13 cellular contexts compared by ENCODE assay signal in the genomic region with DNA sequence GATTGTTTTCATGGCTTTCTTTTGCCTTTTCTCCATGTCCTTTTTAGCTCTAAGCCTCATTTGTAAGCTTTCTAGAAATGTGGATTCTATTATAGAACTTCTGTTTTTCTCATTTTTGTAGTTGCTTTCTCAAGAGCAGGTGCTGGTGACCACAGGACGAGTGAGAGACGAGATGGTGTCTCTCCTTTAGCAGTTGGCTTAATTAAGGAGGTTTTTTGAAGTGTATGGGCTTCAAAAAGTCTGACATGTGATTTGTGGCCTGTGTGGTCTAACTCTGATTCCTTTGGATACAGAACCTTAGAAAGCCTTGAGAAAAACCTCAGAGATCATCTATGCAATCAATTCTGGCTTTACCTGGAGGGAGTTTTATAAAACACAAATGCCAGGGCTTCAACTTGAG.
DNase-seq lines count a peak whose midpoint lies in the region; ATAC-seq and TF ChIP-seq lines count a peak whose summit lies in the region.
"Had no signal": no experiment of that assay in that cellular context is flagged by ENCODE, and none has a peak within 500 bp of the region (broad histone marks: within the 10 kb centered on the region; RNA-seq: fewer than 3 reads in every experiment).

No MANE protein-coding gene starts in this region.

- H3K4me2 ChIP-seq in hepatocyte = no peak overlapping the region

- no peaks in the 10 kb centered on the region for H3K27me3 Mint-ChIP-seq in central memory CD8-positive, alpha-beta T cell
- H3K27me3 Mint-ChIP-seq: activated naive CD4-positive, alpha-beta T cell treated with anti-CD3 and anti-CD28 coated beads, Interleukin-2, amount 50 U/mL, for 24 hours had no signal

- no peaks in the 10 kb centered on the region for H3K9me2 ChIP-seq in hepatocyte (replicated peaks; ENCODE audit: insufficient read depth)

- H3K4me1 ChIP-seq in HAP-1 (no peaks in the 10 kb centered on the region), hepatocyte (ENCODE audit: insufficient read depth) (no peaks in the 10 kb centered on the region)

- peak overlapping the region; percentile 87 for H3K27ac Mint-ChIP-seq in central memory CD8-positive, alpha-beta T cell (ENCODE audit: low read depth)
- H3K27ac Mint-ChIP-seq: activated naive CD4-positive, alpha-beta T cell treated with anti-CD3 and anti-CD28 coated beads, Interleukin-2, amount 50 U/mL, for 24 hours had no signal

- H3K4me3 ChIP-seq in HAP-1 = no peak overlapping the region
- no peak overlapping the region for H3K4me3 ChIP-seq in hepatocyte

- H3K4me3 Mint-ChIP-seq in central memory CD8-positive, alpha-beta T cell = peak overlapping the region; percentile 62
- H3K4me3 Mint-ChIP-seq: activated naive CD4-positive, alpha-beta T cell treated with anti-CD3 and anti-CD28 coated beads, Interleukin-2, amount 50 U/mL, for 24 hours had no signal

- peaks cover 2% of the 10 kb centered on the region for H3K36me3 Mint-ChIP-seq in central memory CD8-positive, alpha-beta T cell (ENCODE audit: insufficient read depth)

- H3K9me3 ChIP-seq in HAP-1 (no peaks in the 10 kb centered on the region), hepatocyte (ENCODE audit: low read depth) (peaks cover 3% of the 10 kb centered on the region)

- H3K9me3 Mint-ChIP-seq in central memory CD8-positive, alpha-beta T cell = no peaks in the 10 kb centered on the region

- DNase-seq in central memory CD8-positive, alpha-beta T cell (ENCODE audit: low spot score in 2 of 2) = no peak
- DNase-seq in HAP-1 (ENCODE audit: low spot score in 2 of 2) = no peak
- no peak for DNase-seq in NCI-H146 (lab: John Stamatoyannopoulos, UW)
- no peak for DNase-seq in middle frontal gyrus (ENCODE audit: extremely low spot score, low spot score)
- DNase-seq in hepatocyte (ENCODE audit: low spot score) = no peak
- DNase-seq: Calu3, dermis blood vessel endothelial cell, mammary epithelial cell, NCI-H2029 treated with DMSO at 0.1 percent for 48 hours had no signal

- in situ Hi-C loops in HAP-1 (cut with MboI; ENCODE audit: low sequenced_read_pairs) = no loop called here

- peaks cover 37% of the 10 kb centered on the region for H3K79me2 ChIP-seq in hepatocyte

- H3K4me1 Mint-ChIP-seq in central memory CD8-positive, alpha-beta T cell = peaks cover 45% of the 10 kb centered on the region

- H3K27ac ChIP-seq in hepatocyte = no peak overlapping the region

- WGBS in hepatocyte (ENCODE audit: low lambda C conversion rate, missing lambda C conversion rate) = 100% methylated on average over 2 of the region's 2 CpGs

- no peaks in the 10 kb centered on the region for H4K20me1 ChIP-seq in hepatocyte (ENCODE audit: insufficient read depth, poor library complexity, severe bottlenecking)

- H3K27me3 ChIP-seq in HAP-1 (ENCODE audit: low read depth) = no peaks in the 10 kb centered on the region
- H3K27me3 ChIP-seq in hepatocyte = no peaks in the 10 kb centered on the region

- ATAC-seq in GM18519 (IDR thresholded peaks at IDR 0.05; ENCODE audit: low FRiP score, unreplicated experiment) (peak; percentile 60), GM21529 (IDR thresholded peaks at IDR 0.05; ENCODE audit: unreplicated experiment) (peak; percentile 58), HG03354 (IDR thresholded peaks at IDR 0.05; ENCODE audit: poor library complexity, severe bottlenecking, unreplicated experiment) (peak; percentile 57)
- peak; percentile 57 for ATAC-seq in central memory CD8-positive, alpha-beta T cell (replicated peaks; ENCODE audit: extremely low read depth, poor library complexity, severe bottlenecking)

- no peaks in the 10 kb centered on the region for H3K36me3 ChIP-seq in HAP-1 (replicated peaks)
- H3K36me3 ChIP-seq in hepatocyte (replicated peaks; ENCODE audit: insufficient read depth, low read depth) = no peaks in the 10 kb centered on the region

- no peak for TF ChIP-seq CTCF in hepatocyte (IDR thresholded peaks at IDR 0.05; ENCODE audit: poor library complexity)

- H2AFZ ChIP-seq in hepatocyte = no peak overlapping the region
